16 cellular contexts compared by ENCODE assay signal in the genomic region with DNA sequence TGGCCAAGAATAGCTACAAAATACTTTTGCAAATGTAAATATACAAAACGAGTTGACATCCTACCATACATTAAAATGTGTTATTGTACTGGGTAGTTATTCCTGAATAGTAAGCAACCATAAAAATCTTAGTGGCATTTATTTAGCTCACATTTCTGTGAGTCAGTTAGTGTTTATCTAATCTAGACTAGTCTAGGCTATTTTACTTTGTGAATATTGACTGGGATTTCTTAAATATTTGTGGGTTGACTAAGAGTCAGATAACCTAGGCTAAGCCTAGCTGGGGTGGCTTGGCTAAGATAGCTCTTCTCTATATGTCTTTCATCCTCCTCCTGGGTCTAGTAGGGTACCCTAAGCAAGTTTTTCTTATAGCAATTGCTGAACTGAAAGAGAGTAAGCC.
DNase-seq lines count a peak whose midpoint lies in the region; ATAC-seq and TF ChIP-seq lines count a peak whose summit lies in the region.
"Had no signal": no experiment of that assay in that cellular context is flagged by ENCODE, and none has a peak within 500 bp of the region (broad histone marks: within the 10 kb centered on the region; RNA-seq: fewer than 3 reads in every experiment).

No MANE protein-coding gene starts in this region.

- no peak overlapping the region for H3K27ac Mint-ChIP-seq in activated CD4-positive, alpha-beta memory T cell treated with anti-CD3 and anti-CD28 coated beads for 36 hours
- H3K27ac Mint-ChIP-seq: CD4-positive, CD25-positive, alpha-beta regulatory T cell had no signal

- H3K4ac ChIP-seq in mesendoderm (ENCODE audit: low read depth, low read length) = no peak overlapping the region

- H3K27me3 Mint-ChIP-seq in activated CD4-positive, alpha-beta memory T cell treated with anti-CD3 and anti-CD28 coated beads for 36 hours = no peaks in the 10 kb centered on the region
- H3K27me3 Mint-ChIP-seq: CD4-positive, CD25-positive, alpha-beta regulatory T cell had no signal

- H3K36me3 ChIP-seq in PC-3 (ENCODE audit: low read depth, low read length) = no peaks in the 10 kb centered on the region
- H3K36me3 ChIP-seq in mesendoderm (ENCODE audit: control insufficient read depth, insufficient read depth, low read length) = no peaks in the 10 kb centered on the region
- no peaks in the 10 kb centered on the region for H3K36me3 ChIP-seq in breast epithelium
- H3K36me3 ChIP-seq: BLaER1 treated with 17β-estradiol and CSF1 and Interleukin-3, amounts not matched to agents 10 nM and 100 nM had no signal

- no peak overlapping the region for H2BK15ac ChIP-seq in mesendoderm (replicated peaks; ENCODE audit: low read depth)

- H3K4me2 ChIP-seq in PC-3 (ENCODE audit: low read length) = no peak overlapping the region
- H3K4me2 ChIP-seq in mesendoderm (ENCODE audit: low read length) = no peak overlapping the region
- H3K4me2 ChIP-seq: BLaER1 treated with 17β-estradiol and CSF1 and Interleukin-3, amounts not matched to agents 10 nM and 100 nM had no signal

- H2BK5ac ChIP-seq in mesendoderm (ENCODE audit: low read length) = no peak overlapping the region

- no peaks in the 10 kb centered on the region for H3K79me2 ChIP-seq in PC-3 (ENCODE audit: low read length)
- H3K79me2 ChIP-seq in mesendoderm (ENCODE audit: control insufficient read depth, insufficient read depth, low read length) = no peaks in the 10 kb centered on the region

- no TSS peak for BruUV-seq in PC-3 (replicated peaks; lab: Mats Ljungman, UMichigan)

- no peak for TF ChIP-seq CTCF in PC-3 (conservative IDR thresholded peaks at IDR 0.05; ENCODE audit: low read depth, low read length)
- TF ChIP-seq CTCF in epithelial cell of esophagus (IDR thresholded peaks at IDR 0.05; ENCODE audit: insufficient read depth, low read depth, low read length, missing control alignments) = no peak
- TF ChIP-seq CTCF in breast epithelium (IDR thresholded peaks at IDR 0.05) = no peak

- H2AK5ac ChIP-seq in mesendoderm (ENCODE audit: low read length) = no peak overlapping the region

- no peak overlapping the region for H4K8ac ChIP-seq in mesendoderm (ENCODE audit: low read depth, low read length)

- no peak overlapping the region for H3K27ac ChIP-seq in PC-3 (ENCODE audit: low read length)
- no peak overlapping the region for H3K27ac ChIP-seq in mesendoderm (ENCODE audit: low read depth, low read length)
- H3K27ac ChIP-seq in breast epithelium = no peak overlapping the region
- H3K27ac ChIP-seq: 22Rv1; BLaER1 treated with 17β-estradiol and CSF1 and Interleukin-3, amounts not matched to agents 10 nM and 100 nM; HL-60 had no signal

- no peak overlapping the region for H3K18ac ChIP-seq in mesendoderm (ENCODE audit: low read length)

- H4K5ac ChIP-seq in mesendoderm (ENCODE audit: low read length) = no peak overlapping the region

- no peaks in the 10 kb centered on the region for H3K4me1 Mint-ChIP-seq in activated CD4-positive, alpha-beta memory T cell treated with anti-CD3 and anti-CD28 coated beads for 36 hours (ENCODE audit: low read depth)
- H3K4me1 Mint-ChIP-seq: CD4-positive, CD25-positive, alpha-beta regulatory T cell had no signal

- H3K4me3 ChIP-seq in PC-3 (ENCODE audit: low read length) = no peak overlapping the region
- H3K4me3 ChIP-seq in epithelial cell of esophagus (ENCODE audit: low read length) = no peak overlapping the region
- H3K4me3 ChIP-seq in mesendoderm (ENCODE audit: low read length) = no peak overlapping the region
- no peak overlapping the region for H3K4me3 ChIP-seq in breast epithelium
- H3K4me3 ChIP-seq: BLaER1 treated with 17β-estradiol and CSF1 and Interleukin-3, amounts not matched to agents 10 nM and 100 nM had no signal

- H3K4me3 Mint-ChIP-seq in activated CD4-positive, alpha-beta memory T cell treated with anti-CD3 and anti-CD28 coated beads for 36 hours = no peak overlapping the region
- H3K4me3 Mint-ChIP-seq: CD4-positive, CD25-positive, alpha-beta regulatory T cell had no signal

- no peaks in the 10 kb centered on the region for H4K20me1 ChIP-seq in PC-3 (ENCODE audit: low read length)
- H4K20me1 ChIP-seq: BLaER1 treated with 17β-estradiol and CSF1 and Interleukin-3, amounts not matched to agents 10 nM and 100 nM had no signal

- no peaks in the 10 kb centered on the region for H3K4me1 ChIP-seq in PC-3 (ENCODE audit: insufficient read depth, low read length)
- H3K4me1 ChIP-seq in mesendoderm (ENCODE audit: control insufficient read depth, low read depth, low read length) = no peaks in the 10 kb centered on the region
- no peaks in the 10 kb centered on the region for H3K4me1 ChIP-seq in breast epithelium
- H3K4me1 ChIP-seq: BLaER1 treated with 17β-estradiol and CSF1 and Interleukin-3, amounts not matched to agents 10 nM and 100 nM had no signal

- H3K9me2 ChIP-seq in PC-3 (replicated peaks; ENCODE audit: low read length) = no peaks in the 10 kb centered on the region

- H3K9me3 Mint-ChIP-seq in activated CD4-positive, alpha-beta memory T cell treated with anti-CD3 and anti-CD28 coated beads for 36 hours = peaks cover 3% of the 10 kb centered on the region

- peak; percentile 14 for DNase-seq in A172 (ENCODE audit: low spot score)
- peak; percentile 36 for DNase-seq in PC-3
- peak; percentile 1 for DNase-seq in epithelial cell of esophagus (ENCODE audit: low read depth)
- DNase-seq in mesendoderm = peak; percentile 6
- DNase-seq in activated CD4-positive, alpha-beta memory T cell treated with anti-CD3 and anti-CD28 coated beads for 36 hours = no peak
- no peak for DNase-seq in breast epithelium (ENCODE audit: low spot score in 2 of 2)
- no peak for DNase-seq in COR-L47 (lab: John Stamatoyannopoulos, UW)
- DNase-seq: ACHN; Calu3; CD4-positive, CD25-positive, alpha-beta regulatory T cell; DMS 273 treated with DMSO at 0.1 percent for 48 hours had no signal

- POLR2A ChIA-PET in PC-3 (lab: Charles Lee; ENCODE audit: unreplicated experiment) = no interaction called here
- POLR2A ChIA-PET in activated CD4-positive, alpha-beta memory T cell treated with anti-CD3 and anti-CD28 coated beads for 36 hours (lab: Charles Lee) = no interaction called here

- intact Hi-C loops in PC-3 (cut with micrococcal nuclease) = no loop called here
- intact Hi-C loops in activated CD4-positive, alpha-beta memory T cell treated with anti-CD3 and anti-CD28 coated beads for 36 hours (cut with micrococcal nuclease) = no loop called here
- intact Hi-C loops in breast epithelium (cut with DNase I; ENCODE audit: low total_unique reads) = no loop called here

- H3K9me3 ChIP-seq in PC-3 (ENCODE audit: low read length) (no peaks in the 10 kb centered on the region), breast epithelium (peaks cover 0 to 4% of the 10 kb centered on the region in 2 donors)
- H3K9me3 ChIP-seq: BLaER1 treated with 17β-estradiol and CSF1 and Interleukin-3, amounts not matched to agents 10 nM and 100 nM had no signal

- no peak overlapping the region for H3K9ac ChIP-seq in PC-3 (ENCODE audit: low read length)
- no peak overlapping the region for H3K9ac ChIP-seq in mesendoderm (ENCODE audit: low read length)
- H3K9ac ChIP-seq: BLaER1 treated with 17β-estradiol and CSF1 and Interleukin-3, amounts not matched to agents 10 nM and 100 nM had no signal

- no peak for TF ChIP-seq POLR2A in breast epithelium (IDR thresholded peaks at IDR 0.05)

- no peaks in the 10 kb centered on the region for H3K36me3 Mint-ChIP-seq in activated CD4-positive, alpha-beta memory T cell treated with anti-CD3 and anti-CD28 coated beads for 36 hours
- H3K36me3 Mint-ChIP-seq: CD4-positive, CD25-positive, alpha-beta regulatory T cell had no signal

- no peaks in the 10 kb centered on the region for H3K27me3 ChIP-seq in PC-3 (ENCODE audit: low read length)
- no peaks in the 10 kb centered on the region for H3K27me3 ChIP-seq in mesendoderm (ENCODE audit: insufficient read depth, low read length, poor library complexity)
- H3K27me3 ChIP-seq in breast epithelium = peaks cover 0 to 8% of the 10 kb centered on the region in 2 donors

- WGBS in mesendoderm (ENCODE audit: extremely low coverage, insufficient coverage, low lambda C conversion rate) = no CpG with 5 or more reads among the region's 1 CpG

- ATAC-seq in PC-3 (peak; percentile 78), GM19452 (IDR thresholded peaks at IDR 0.05; ENCODE audit: unreplicated experiment) (no peak)
- ATAC-seq: HCT116 had no signal

- H3F3A ChIP-seq in PC-3 (ENCODE audit: low read length, unreplicated experiment) = no peaks in the 10 kb centered on the region

- no peak overlapping the region for H2AFZ ChIP-seq in PC-3 (ENCODE audit: low read length)

- CTCF ChIA-PET in PC-3 (lab: Charles Lee) = no interaction called here
- CTCF ChIA-PET in activated CD4-positive, alpha-beta memory T cell treated with anti-CD3 and anti-CD28 coated beads for 36 hours (lab: Charles Lee) = no interaction called here

- no peak overlapping the region for H3K56ac ChIP-seq in mesendoderm (ENCODE audit: low read length)

- H3K79me1 ChIP-seq in mesendoderm (ENCODE audit: low read length) = no peaks in the 10 kb centered on the region

- H2BK120ac ChIP-seq in mesendoderm (ENCODE audit: low read depth, low read length) = no peak overlapping the region

- no peak overlapping the region for H3K23ac ChIP-seq in mesendoderm (ENCODE audit: low read length)

Comparison
In these comparisons a context has a peak if more than half of its experiments do, and no peak if none do; other contexts are left out.
1. DNase-seq: peak in A172 (single experiment), PC-3 (single experiment), epithelial cell of esophagus (single experiment) and mesendoderm (single experiment); none in activated CD4-positive, alpha-beta memory T cell treated with anti-CD3 and anti-CD28 coated beads for 36 hours (single experiment), breast epithelium (0 of 2) and COR-L47 (single experiment).